13 cellular contexts compared by ENCODE assay signal in genomic region chr6:51675551-51676275, GRCh38.
DNase-seq lines count a peak whose midpoint lies in the region; TF ChIP-seq lines count a peak whose summit lies in the region.
"Had no signal": no experiment of that assay in that cellular context is flagged by ENCODE, and none has a peak within 500 bp of the region (broad histone marks: within the 10 kb centered on the region; RNA-seq: fewer than 3 reads in every experiment).

No MANE protein-coding gene starts in this region.

- no peaks in the 10 kb centered on the region for H3K36me3 Mint-ChIP-seq in progenitor cell of endocrine pancreas (ENCODE audit: insufficient read depth)

- peak overlapping the region; percentile 75 for H3K27ac Mint-ChIP-seq in progenitor cell of endocrine pancreas

- no peaks in the 10 kb centered on the region for H3K27me3 Mint-ChIP-seq in progenitor cell of endocrine pancreas

- peaks cover 24% of the 10 kb centered on the region for H3K4me1 Mint-ChIP-seq in progenitor cell of endocrine pancreas (ENCODE audit: low read depth)

- no peak for TF ChIP-seq CTCF in progenitor cell of endocrine pancreas (IDR thresholded peaks at IDR 0.05; ENCODE audit: unreplicated experiment)

- H3K9me3 Mint-ChIP-seq in progenitor cell of endocrine pancreas (ENCODE audit: low read depth): no peaks in the 10 kb centered on the region

- no peak overlapping the region for H3K4me3 Mint-ChIP-seq in progenitor cell of endocrine pancreas (ENCODE audit: low read depth)

- DNase-seq in NCI-H748 (lab: John Stamatoyannopoulos, UW; ENCODE audit: unreplicated experiment): peak; percentile 20
- DNase-seq in NCI-H748 treated with DMSO at 0.1 percent for 48 hours (lab: John Stamatoyannopoulos, UW): no peak
- peak; percentile 30 for DNase-seq in NCI-H146 treated with DMSO at 0.1 percent for 48 hours (lab: John Stamatoyannopoulos, UW; ENCODE audit: unreplicated experiment)
- peak; percentile 50 for DNase-seq in ecto neural progenitor cell (ENCODE audit: low spot score)
- DNase-seq in progenitor cell of endocrine pancreas (ENCODE audit: low spot score, unreplicated experiment): no peak
- DNase-seq in MV-4-11 (lab: John Stamatoyannopoulos, UW): no peak
- no peak for DNase-seq in UCSD-AML1 (lab: John Stamatoyannopoulos, UW; ENCODE audit: unreplicated experiment)
- DNase-seq in SHP77 treated with DMSO at 0.1 percent for 48 hours (lab: John Stamatoyannopoulos, UW): no peak
- DNase-seq: 8988T, H7, NCI-H1694 treated with DMSO at 0.1 percent for 48 hours, NCI-H446, RPMI8226 had no signal

Comparison
In these comparisons a context has a peak if more than half of its experiments do, and no peak if none do; other contexts are left out.
1. DNase-seq: peak in NCI-H748 (single experiment), NCI-H146 treated with DMSO at 0.1 percent for 48 hours (single experiment) and ecto neural progenitor cell (single experiment); none in NCI-H748 treated with DMSO at 0.1 percent for 48 hours (single experiment), progenitor cell of endocrine pancreas (single experiment), MV-4-11 (single experiment), UCSD-AML1 (single experiment) and SHP77 treated with DMSO at 0.1 percent for 48 hours (single experiment).